9 cellular contexts compared by ENCODE assay signal in the genomic region with DNA sequence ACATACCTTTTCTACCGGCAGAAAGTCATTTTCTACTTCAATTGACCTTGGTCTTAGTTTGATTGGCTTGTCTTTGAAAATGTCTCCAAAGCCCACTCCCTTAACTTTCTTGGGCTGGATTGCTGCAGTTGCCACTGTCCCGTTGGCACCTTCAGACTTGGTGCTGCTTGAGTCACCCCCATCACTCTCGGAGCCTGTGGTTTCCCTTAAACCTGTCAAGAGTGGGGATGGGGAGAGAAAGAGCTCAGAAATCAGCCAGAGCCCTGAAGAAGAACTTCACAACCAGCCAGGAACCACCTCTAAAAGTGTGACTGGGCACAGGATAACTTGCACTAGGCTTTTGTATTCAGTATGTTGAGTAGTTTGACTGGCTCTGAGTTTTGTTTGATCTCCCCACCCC.
DNase-seq lines count a peak whose midpoint lies in the region; TF ChIP-seq lines count a peak whose summit lies in the region.
"Had no signal": no experiment of that assay in that cellular context is flagged by ENCODE, and none has a peak within 500 bp of the region (broad histone marks: within the 10 kb centered on the region; RNA-seq: fewer than 3 reads in every experiment).

No MANE protein-coding gene starts in this region.

- no peaks in the 10 kb centered on the region for H4K20me1 ChIP-seq in KMS-11 (ENCODE audit: insufficient read depth)

- H3K4me3 ChIP-seq in KMS-11 (IDR thresholded peaks at IDR 0.05; ENCODE audit: insufficient read depth, low read depth, low read length), result no peak overlapping the region
- H3K4me3 ChIP-seq: neural progenitor cell had no signal

- H3K79me2 ChIP-seq in KMS-11 (ENCODE audit: insufficient read depth, low read depth), result peaks cover 4% of the 10 kb centered on the region; the same call in 1 of the 2 replicates

- no peaks in the 10 kb centered on the region for H3K27me3 ChIP-seq in KMS-11 (ENCODE audit: insufficient read depth, low read depth)
- H3K27me3 ChIP-seq: neural progenitor cell had no signal

- H2AFZ ChIP-seq in KMS-11 (ENCODE audit: low read depth), result no peak overlapping the region
- H2AFZ ChIP-seq: neural progenitor cell had no signal

- no TSS peak for BruUV-seq in Calu3 (replicated peaks; lab: Mats Ljungman, UMichigan)

- DNase-seq in activated CD4-positive, alpha-beta T cell treated with anti-CD3 and anti-CD28 coated beads for 48 hours, result peak; percentile 48
- no peak for DNase-seq in chondrocyte (ENCODE audit: low spot score)
- peak; percentile 45 for DNase-seq in stimulated activated CD8-positive, alpha-beta memory T cell treated with anti-CD3 and anti-CD28 coated beads, Interleukin-4, amount 100 ng/mL, for 48 hours
- DNase-seq in hippocampal formation (lab: John Stamatoyannopoulos, UW), result no peak
- DNase-seq in Calu3, result no peak
- no peak for DNase-seq in foreskin melanocyte
- DNase-seq: amniotic stem cell had no signal

- peaks cover 73% of the 10 kb centered on the region for H3K4me1 ChIP-seq in KMS-11 (ENCODE audit: low read depth, poor library complexity, severe bottlenecking)
- H3K4me1 ChIP-seq: neural progenitor cell had no signal

- CTCF ChIA-PET in Calu3 (lab: Charles Lee), result interaction anchor here (1.0 kb wide), 1 partner anchor 13 kb away, joined by 4 read pairs; no protein-coding TSS in a partner anchor

- H3K4me3 Mint-ChIP-seq in chondrocyte (ENCODE audit: unreplicated experiment), result no peak overlapping the region
- no peak overlapping the region for H3K4me3 Mint-ChIP-seq in Calu3 (ENCODE audit: low read depth, unreplicated experiment)
- H3K4me3 Mint-ChIP-seq: neural progenitor cell had no signal

- H3K4me1 Mint-ChIP-seq in chondrocyte (ENCODE audit: low read depth) (peaks cover 32% of the 10 kb centered on the region), Calu3 (ENCODE audit: low read depth, unreplicated experiment) (peaks cover 37% of the 10 kb centered on the region)

- H3K27ac Mint-ChIP-seq in chondrocyte (ENCODE audit: unreplicated experiment) (peak overlapping the region; percentile 90), Calu3 (ENCODE audit: unreplicated experiment) (no peak overlapping the region)
- H3K27ac Mint-ChIP-seq: neural progenitor cell had no signal

- peak overlapping the region; percentile 63; the same call in 1 of the 2 replicates for H3K9ac ChIP-seq in KMS-11
- H3K9ac ChIP-seq: neural progenitor cell had no signal

- H3K27me3 Mint-ChIP-seq in chondrocyte (ENCODE audit: low read depth), result no peaks in the 10 kb centered on the region
- no peaks in the 10 kb centered on the region for H3K27me3 Mint-ChIP-seq in Calu3 (ENCODE audit: unreplicated experiment)

- intact Hi-C loops in Calu3 (cut with micrococcal nuclease; ENCODE audit: unreplicated experiment), result no loop called here

- peak overlapping the region; percentile 90 for H3K27ac ChIP-seq in KMS-11
- H3K27ac ChIP-seq: neural progenitor cell had no signal

- H3K4me2 ChIP-seq in KMS-11, result peak overlapping the region; percentile 72
- H3K4me2 ChIP-seq: neural progenitor cell had no signal

- TF ChIP-seq CTCF in KMS-11 (conservative IDR thresholded peaks at IDR 0.05; ENCODE audit: low read depth, low read length), result no peak
- no peak for TF ChIP-seq CTCF in chondrocyte (IDR thresholded peaks at IDR 0.05)
- TF ChIP-seq CTCF in Calu3 (IDR thresholded peaks at IDR 0.05; ENCODE audit: unreplicated experiment), result no peak

- H3K9me3 Mint-ChIP-seq in chondrocyte (ENCODE audit: low read depth), result peaks cover 13% of the 10 kb centered on the region
- H3K9me3 Mint-ChIP-seq in Calu3 (ENCODE audit: low read depth, unreplicated experiment), result peaks cover 3% of the 10 kb centered on the region

- H3K36me3 Mint-ChIP-seq in chondrocyte (ENCODE audit: low read depth) (no peaks in the 10 kb centered on the region), Calu3 (ENCODE audit: insufficient read depth, unreplicated experiment) (peaks cover 6% of the 10 kb centered on the region)
- H3K36me3 Mint-ChIP-seq: neural progenitor cell had no signal

- H3K36me3 ChIP-seq in KMS-11 (ENCODE audit: insufficient read depth), result no peaks in the 10 kb centered on the region
- H3K36me3 ChIP-seq: neural progenitor cell had no signal

Comparison
In these comparisons a context has a peak if more than half of its experiments do, and no peak if none do; other contexts are left out.
1. DNase-seq: peak in activated CD4-positive, alpha-beta T cell treated with anti-CD3 and anti-CD28 coated beads for 48 hours (single experiment) and stimulated activated CD8-positive, alpha-beta memory T cell treated with anti-CD3 and anti-CD28 coated beads, Interleukin-4, amount 100 ng/mL, for 48 hours (single experiment); none in chondrocyte (single experiment), hippocampal formation (0 of 2), Calu3 (single experiment) and foreskin melanocyte (single experiment).